19 cellular contexts compared by ENCODE assay signal in the genomic region with DNA sequence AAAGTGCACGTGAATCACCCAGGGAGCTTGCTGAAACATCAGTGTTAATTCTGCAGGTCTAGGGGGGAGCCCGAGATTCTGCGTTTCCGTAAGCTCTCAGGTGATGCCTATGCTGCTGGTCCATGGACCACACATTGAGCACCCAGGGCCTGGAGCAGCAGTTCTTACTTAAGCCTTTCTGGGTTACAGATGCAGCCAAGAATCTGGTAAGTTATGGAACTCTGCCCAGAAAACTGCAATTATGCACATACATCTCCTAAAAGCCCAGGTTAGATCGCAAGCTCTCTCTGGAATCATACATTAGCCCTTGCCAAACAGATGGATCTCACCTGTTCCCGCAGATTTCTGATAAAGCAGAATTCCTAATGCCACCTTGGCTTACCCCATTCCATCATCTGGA.
"Had no signal": no experiment of that assay in that cellular context is flagged by ENCODE, and none has a peak within 500 bp of the region (broad histone marks: within the 10 kb centered on the region; RNA-seq: fewer than 3 reads in every experiment).

No MANE protein-coding gene starts in this region.

- H3K27ac ChIP-seq: ascending aorta, esophagus squamous epithelium, hepatocyte, pancreas, tibial artery, uterus had no signal

- H3K9me3 ChIP-seq: ascending aorta, esophagus squamous epithelium, pancreas, tibial artery, uterus had no signal

- ATAC-seq: activated CD4-positive, CD25-positive, alpha-beta regulatory T cell treated with anti-CD3 and anti-CD28 coated beads, Interleukin-2, amount 50 U/mL, for 24 hours; activated naive CD8-positive, alpha-beta T cell treated with anti-CD3 and anti-CD28 coated beads, Interleukin-2, amount 50 U/mL, for 24 hours; left lobe of liver; naive thymus-derived CD4-positive, alpha-beta T cell; pancreas; stimulated activated effector memory CD8-positive, alpha-beta T cell treated with anti-CD3 and anti-CD28 coated beads, Interleukin-12 subunit alpha, Interleukin-12 subunit beta, amount 100 ng/mL, for 72 hours; T-cell had no signal

- H3K4me3 ChIP-seq: ascending aorta, esophagus squamous epithelium, hepatocyte, pancreas, tibial artery, uterus had no signal

- H3K36me3 ChIP-seq: ascending aorta, esophagus squamous epithelium, pancreas, tibial artery, uterus had no signal

- DNase-seq: activated CD4-positive, alpha-beta T cell treated with anti-CD3 and anti-CD28 coated beads, Interleukin-2, amount 50 U/mL, for 1 hour; activated naive CD4-positive, alpha-beta T cell treated with Interleukin-2 at 50 U/mL for 16 hours; activated naive CD8-positive, alpha-beta T cell treated with anti-CD3 and anti-CD28 coated beads, Interleukin-2, amount 50 U/mL, for 24 hours; central memory CD4-positive, alpha-beta T cell; effector CD8-positive, alpha-beta T cell; esophagus squamous epithelium; naive thymus-derived CD4-positive, alpha-beta T cell; pancreas; stimulated activated CD4-positive, alpha-beta T cell treated with anti-CD3 and anti-CD28 coated beads, Interleukin-12 subunit alpha, Interleukin-12 subunit beta, amount 100 ng/mL, for 4 hours; stimulated activated CD4-positive, alpha-beta T cell treated with anti-CD3 and anti-CD28 coated beads, Interleukin-2, amount 100 ng/mL, for 24 hours; T-cell; T-helper 9 cell; tibial artery; uterus had no signal

- H3K27me3 ChIP-seq: ascending aorta, esophagus squamous epithelium, pancreas, tibial artery, uterus had no signal

- H3K4me1 ChIP-seq: ascending aorta, esophagus squamous epithelium, tibial artery, uterus had no signal
